10 cellular contexts compared by ENCODE assay signal in genomic region chr11:47258317-47258902, GRCh38. TPM values are rescaled to one million over a fixed set of nuclear protein-coding genes. Genes with fewer than 3 reads are reported as not detected.
DNase-seq lines count a peak whose midpoint lies in the region; ATAC-seq, FAIRE-seq and TF ChIP-seq lines count a peak whose summit lies in the region.
"Had no signal": no experiment of that assay in that cellular context is flagged by ENCODE, and none has a peak within 500 bp of the region (broad histone marks: within the 10 kb centered on the region; RNA-seq: fewer than 3 reads in every experiment).

No MANE protein-coding gene starts in this region.

- H3K27me3 Mint-ChIP-seq in osteocyte (ENCODE audit: unreplicated experiment): no peaks in the 10 kb centered on the region

- no peaks in the 10 kb centered on the region for H3K9me3 ChIP-seq in heart left ventricle

- ATAC-seq in heart left ventricle (no peak), Right ventricle myocardium inferior (no peak)
- no peak for ATAC-seq in activated naive CD4-positive, alpha-beta T cell treated with anti-CD3 and anti-CD28 coated beads, Interleukin-2, amount 50 U/mL, for 72 hours

- intact Hi-C loops in heart left ventricle (cut with DNase I) (loop anchor here in 9 of 10 donors (1.0 to 5.0 kb wide), 8 partner anchors 24 to 99 kb away; partner anchors contain the start of genes ARFGAP2 (in 8 of the 9) and MYBPC3 (in 1 of the 9)), Right ventricle myocardium inferior (cut with DNase I) (loop anchor here (1.0 to 5.0 kb wide), 2 partner anchors 41 to 97 kb away; no protein-coding TSS in a partner anchor)

- H3K9me3 Mint-ChIP-seq in osteocyte (ENCODE audit: unreplicated experiment): no peaks in the 10 kb centered on the region
- H3K9me3 Mint-ChIP-seq in activated naive CD4-positive, alpha-beta T cell treated with anti-CD3 and anti-CD28 coated beads, Interleukin-2, amount 50 U/mL, for 72 hours: no peaks in the 10 kb centered on the region

- TF ChIP-seq CTCF in heart left ventricle (IDR thresholded peaks at IDR 0.05) (no peak), fibroblast of the aortic adventitia (IDR thresholded peaks at IDR 0.05; ENCODE audit: insufficient read depth, low read length) (no peak), osteocyte (IDR thresholded peaks at IDR 0.05) (no peak)

- DNase-seq in heart left ventricle (no peak), Right ventricle myocardium inferior (ENCODE audit: missing footprints) (no peak), fibroblast of the aortic adventitia (ENCODE audit: low read depth) (no peak), osteocyte (ENCODE audit: extremely low spot score, unreplicated experiment) (no peak), GM12891 (ENCODE audit: insufficient read length, low spot score) (no peak), SIG-M5 treated with dmso at 0.1 percent for 504 hours (lab: John Stamatoyannopoulos, UW; ENCODE audit: unreplicated experiment) (no peak), putamen (ENCODE audit: low spot score) (no peak)
- DNase-seq in activated naive CD4-positive, alpha-beta T cell treated with anti-CD3 and anti-CD28 coated beads, Interleukin-2, amount 50 U/mL, for 72 hours (ENCODE audit: low spot score in 2 of 2): no peak
- DNase-seq: activated naive CD4-positive, alpha-beta T cell treated with Interleukin-2 at 50 U/mL for 16 hours; NCI-H2171 had no signal

- H3K4me3 ChIP-seq in heart left ventricle (peak overlapping the region in 11 of 12 donors; percentile 24 to 57 (median 44)), fibroblast of the aortic adventitia (ENCODE audit: low read depth, low read length) (peak overlapping the region; percentile 48)

- peaks cover 48% of the 10 kb centered on the region for H3K4me1 Mint-ChIP-seq in osteocyte (ENCODE audit: unreplicated experiment)

- no peaks in the 10 kb centered on the region for H3K27me3 ChIP-seq in heart left ventricle

- no peak for TF ChIP-seq POLR2A in heart left ventricle (IDR thresholded peaks at IDR 0.05)
- no peak for TF ChIP-seq POLR2A in GM12891 (IDR thresholded peaks at IDR 0.05; ENCODE audit: low read depth, low read length)

- 44 to 56% (median 54%) methylated on average over 11 of the region's 11 CpGs for WGBS in heart left ventricle, 4 donors

- H3K27ac ChIP-seq in heart left ventricle: peak overlapping the region; percentile 54 to 90 (median 82)

- peaks cover 0 to 17% (median 8%) of the 10 kb centered on the region in 9 donors for H3K36me3 ChIP-seq in heart left ventricle

- no peaks in the 10 kb centered on the region for H3K36me3 Mint-ChIP-seq in osteocyte (ENCODE audit: unreplicated experiment)
- no peaks in the 10 kb centered on the region for H3K36me3 Mint-ChIP-seq in activated naive CD4-positive, alpha-beta T cell treated with anti-CD3 and anti-CD28 coated beads, Interleukin-2, amount 50 U/mL, for 72 hours

- H3K4me1 ChIP-seq in heart left ventricle: peaks cover 13 to 71% (median 54%) of the 10 kb centered on the region in 12 donors

- peak overlapping the region; percentile 58 for H3K4me3 Mint-ChIP-seq in osteocyte (ENCODE audit: unreplicated experiment)

- no peak for FAIRE-seq in GM12891 (lab: Jason Lieb, UNC)

- peak overlapping the region; percentile 85 for H3K27ac Mint-ChIP-seq in osteocyte (ENCODE audit: unreplicated experiment)
- H3K27ac Mint-ChIP-seq in activated naive CD4-positive, alpha-beta T cell treated with anti-CD3 and anti-CD28 coated beads, Interleukin-2, amount 50 U/mL, for 72 hours: peak overlapping the region in 1 of 2 donors; percentile 58

TF ChIP-seq in GM12891, 5 proteins besides CTCF, POLR2A, EP300 and RAD21:
- no peak for TF ChIP-seq POU2F2 (IDR thresholded peaks at IDR 0.05; ENCODE audit: low read depth, low read length)

RNA-seq across cellular contexts. Expression of gene NR1H3, which starts 0.6 kb away (rescaled TPM):
- 10 to 100 TPM in 5 of 9 donors, 1 to 10 TPM in 4; 3.9 to 38.5 (median 11.9) TPM for total RNA-seq in heart left ventricle
- polyA plus RNA-seq in heart left ventricle: 10 to 100 TPM; 11.4 to 17.5 TPM
- 22.3 TPM for total RNA-seq in Right ventricle myocardium inferior
- 8.8 and 22.0 TPM in 2 replicates for total RNA-seq in fibroblast of the aortic adventitia (ENCODE audit: low replicate concordance)
- 10.5 and 14.4 TPM in 2 replicates for total RNA-seq in osteocyte
- polyA plus RNA-seq in GM12891 (2012; ENCODE audit: low read depth, missing spikeins): 3.9 TPM
- total RNA-seq in activated naive CD4-positive, alpha-beta T cell treated with anti-CD3 and anti-CD28 coated beads, Interleukin-2, amount 50 U/mL, for 72 hours: 10 to 100 TPM in 1 of 2 donors, 1 to 10 TPM in 1; 6.9 to 11.1 TPM

RNA-seq across cellular contexts. Expression of gene ACP2, which starts 9.8 kb away (rescaled TPM):
- total RNA-seq in heart left ventricle: 10 to 100 TPM; 18.0 to 60.4 (median 26.6) TPM
- 10 to 100 TPM; 25.3 to 44.7 TPM for polyA plus RNA-seq in heart left ventricle
- total RNA-seq in Right ventricle myocardium inferior: 21.2 TPM
- total RNA-seq in fibroblast of the aortic adventitia (ENCODE audit: low replicate concordance): 8.4 and 24.9 TPM in 2 replicates
- total RNA-seq in osteocyte: 55.7 and 60.5 TPM in 2 replicates
- 10.5 TPM for polyA plus RNA-seq in GM12891 (2012; ENCODE audit: low read depth, missing spikeins)
- 10 to 100 TPM in 1 of 2 donors, 1 to 10 TPM in 1; 8.0 to 12.7 TPM for total RNA-seq in activated naive CD4-positive, alpha-beta T cell treated with anti-CD3 and anti-CD28 coated beads, Interleukin-2, amount 50 U/mL, for 72 hours

RNA-seq across cellular contexts. Expression of gene MADD, which starts 11.5 kb away (rescaled TPM):
- total RNA-seq in heart left ventricle (10 to 100 TPM; 30.1 to 60.6 (median 42.0) TPM), Right ventricle myocardium inferior (40.2 TPM), fibroblast of the aortic adventitia (ENCODE audit: low replicate concordance) (23.7 and 31.5 TPM in 2 replicates), osteocyte (55.4 and 67.2 TPM in 2 replicates)
- polyA plus RNA-seq in heart left ventricle: 10 to 100 TPM; 22.6 to 37.5 TPM
- 15.8 TPM for polyA plus RNA-seq in GM12891 (2012; ENCODE audit: low read depth, missing spikeins)
- 100 to 1,000 TPM in 1 of 2 donors, 10 to 100 TPM in 1; 68.9 to 140 TPM for total RNA-seq in activated naive CD4-positive, alpha-beta T cell treated with anti-CD3 and anti-CD28 coated beads, Interleukin-2, amount 50 U/mL, for 72 hours

RNA-seq across cellular contexts. Expression of gene DDB2, which starts 43.6 kb away (rescaled TPM):
- 10 to 100 TPM in 4 of 9 donors, 1 to 10 TPM in 5; 8.0 to 28.5 (median 9.7) TPM for total RNA-seq in heart left ventricle
- 10 to 100 TPM in 1 of 2 donors, 1 to 10 TPM in 1; 8.1 to 11.7 TPM for polyA plus RNA-seq in heart left ventricle
- 10.3 TPM for total RNA-seq in Right ventricle myocardium inferior
- 47.2 and 99.4 TPM in 2 replicates for total RNA-seq in fibroblast of the aortic adventitia (ENCODE audit: low replicate concordance)
- total RNA-seq in osteocyte: 53.8 and 54.2 TPM in 2 replicates
- 133 TPM for polyA plus RNA-seq in GM12891 (2012; ENCODE audit: low read depth, missing spikeins)
- 100 to 1,000 TPM; 194 to 486 TPM for total RNA-seq in activated naive CD4-positive, alpha-beta T cell treated with anti-CD3 and anti-CD28 coated beads, Interleukin-2, amount 50 U/mL, for 72 hours
